ENCODE assay signal across 2 cellular contexts in the genomic region with DNA sequence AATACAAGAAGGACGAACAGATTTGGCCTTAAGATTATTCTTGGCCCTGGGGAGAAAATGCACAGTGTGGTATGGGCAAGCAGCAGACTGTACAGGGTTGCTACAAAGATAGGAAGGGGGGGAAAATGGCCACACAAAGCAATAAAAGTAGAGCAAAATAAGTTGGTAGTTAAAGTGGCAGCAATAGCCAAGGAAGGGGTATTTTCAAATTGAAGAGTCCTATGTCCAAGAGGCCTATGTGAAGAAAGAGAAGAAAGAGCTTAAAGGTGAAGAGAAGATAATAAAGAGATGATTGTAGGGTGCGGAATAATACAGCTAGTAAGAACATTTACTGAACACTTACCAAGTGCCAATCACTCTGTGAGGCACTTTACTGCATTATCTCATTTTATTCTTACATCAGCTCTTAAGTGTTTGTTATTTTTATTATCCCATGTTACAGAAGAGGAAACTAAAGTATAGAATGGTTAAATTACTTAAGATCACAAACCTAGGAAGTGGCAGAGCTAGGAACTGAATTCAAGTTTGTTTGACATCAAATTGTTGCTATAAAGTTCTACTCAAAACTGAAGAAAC.
TF ChIP-seq lines count a peak whose summit lies in the region.

No MANE protein-coding gene starts in this region.

TF ChIP-seq in GM12891, 5 proteins besides CTCF, POLR2A, EP300 and RAD21:
- TF ChIP-seq POU2F2 (IDR thresholded peaks at IDR 0.05; ENCODE audit: low read depth, low read length): no peak
- TF ChIP-seq PAX5 (IDR thresholded peaks at IDR 0.05; ENCODE audit: insufficient read depth, low read length, severe bottlenecking): no peak
- no peak for TF ChIP-seq TAF1 (IDR thresholded peaks at IDR 0.05; ENCODE audit: low read depth, low read length)
- TF ChIP-seq POLR2AphosphoS5 (IDR thresholded peaks at IDR 0.05; ENCODE audit: low read depth, low read length): no peak
- no peak for TF ChIP-seq SPI1 (IDR thresholded peaks at IDR 0.05; ENCODE audit: low read depth, low read length)

TF ChIP-seq in IMR-90, 13 proteins besides CTCF, POLR2A, EP300 and RAD21:
- TF ChIP-seq, protein P1, sequence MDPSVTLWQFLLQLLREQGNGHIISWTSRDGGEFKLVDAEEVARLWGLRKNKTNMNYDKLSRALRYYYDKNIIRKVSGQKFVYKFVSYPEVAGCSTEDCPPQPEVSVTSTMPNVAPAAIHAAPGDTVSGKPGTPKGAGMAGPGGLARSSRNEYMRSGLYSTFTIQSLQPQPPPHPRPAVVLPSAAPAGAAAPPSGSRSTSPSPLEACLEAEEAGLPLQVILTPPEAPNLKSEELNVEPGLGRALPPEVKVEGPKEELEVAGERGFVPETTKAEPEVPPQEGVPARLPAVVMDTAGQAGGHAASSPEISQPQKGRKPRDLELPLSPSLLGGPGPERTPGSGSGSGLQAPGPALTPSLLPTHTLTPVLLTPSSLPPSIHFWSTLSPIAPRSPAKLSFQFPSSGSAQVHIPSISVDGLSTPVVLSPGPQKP (IDR thresholded peaks at IDR 0.05; ENCODE audit: borderline replicate concordance, low read depth, low read length): no peak
- TF ChIP-seq MXI1 (IDR thresholded peaks at IDR 0.05; ENCODE audit: borderline replicate concordance, low read depth, low read length) (no peak), CEBPB (IDR thresholded peaks at IDR 0.05; ENCODE audit: low read depth, low read length) (no peak), RFX5 (IDR thresholded peaks at IDR 0.05; ENCODE audit: low read depth, low read length) (no peak), USF2 (IDR thresholded peaks at IDR 0.05; ENCODE audit: low read depth, low read length) (no peak), MAZ (IDR thresholded peaks at IDR 0.05; ENCODE audit: borderline replicate concordance, low read depth, low read length) (no peak), SMC3 (IDR thresholded peaks at IDR 0.05; ENCODE audit: low read depth, low read length) (no peak)
